Comparison of ENCODE assay signal across 8 cellular contexts in the genomic region with DNA sequence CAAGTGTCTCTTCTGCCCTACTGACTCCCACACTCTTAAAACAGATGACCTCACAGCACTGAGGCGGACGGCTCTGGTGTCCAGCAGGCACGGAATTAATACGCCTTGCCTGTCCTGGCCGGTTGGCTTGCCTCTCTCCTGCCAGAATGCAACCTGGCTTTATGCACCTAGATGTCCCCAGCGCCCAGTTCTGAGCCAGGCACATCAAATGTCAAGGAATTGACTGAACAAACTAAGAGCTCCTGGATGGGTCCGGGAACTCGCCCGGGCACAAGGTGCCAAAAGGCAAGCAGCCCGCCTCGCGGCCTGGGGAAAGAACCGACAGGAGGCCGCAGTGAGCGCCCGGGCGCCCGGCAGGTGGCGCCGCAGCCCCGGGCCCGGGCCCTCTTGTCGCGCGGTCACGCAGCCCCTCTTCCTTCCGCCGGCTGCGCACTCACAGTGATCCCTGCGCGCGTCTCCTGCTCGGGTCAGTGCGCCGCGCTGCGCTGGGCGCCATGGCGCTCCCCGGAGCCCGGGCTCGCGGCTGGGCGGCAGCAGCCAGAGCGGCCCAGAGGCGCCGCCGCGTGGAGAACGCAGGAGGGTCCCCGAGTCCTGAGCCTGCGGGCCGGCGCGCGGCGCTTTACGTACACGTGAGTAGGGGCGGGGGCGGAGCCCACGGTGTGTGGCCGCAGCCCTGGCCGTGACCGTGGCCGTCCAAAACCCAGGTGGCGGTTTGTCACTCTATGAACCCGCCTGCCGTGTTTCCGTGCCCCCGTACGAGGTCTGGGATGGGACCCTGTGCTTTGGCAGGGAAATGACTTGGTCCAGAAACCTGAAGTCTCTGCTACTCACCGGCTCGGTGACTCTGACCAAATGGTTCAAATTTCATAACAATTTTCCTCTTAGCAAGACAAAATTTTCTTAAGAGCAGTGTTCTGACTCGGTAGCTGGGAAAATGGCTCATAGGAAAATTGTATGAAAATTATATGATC. TPM values are rescaled to one million over a fixed set of nuclear protein-coding genes. Genes with fewer than 3 reads are reported as not detected.
DNase-seq lines count a peak whose midpoint lies in the region; ATAC-seq and TF ChIP-seq lines count a peak whose summit lies in the region.

Gene RSAD1, plus strand, starts transcription at position 470 of the 971 bp plus-strand sequence. Its CDS starts 25 bp downstream, at position 495.

- peak; percentile 95 for TF ChIP-seq POLR2A in right lobe of liver (IDR thresholded peaks at IDR 0.05)

- no peaks in the 10 kb centered on the region for H3K27me3 ChIP-seq in right lobe of liver

- H3K36me3 Mint-ChIP-seq in CD14-positive monocyte: peaks cover 8 to 22% of the 10 kb centered on the region in 2 donors

- H3K9me3 ChIP-seq in right lobe of liver: no peaks in the 10 kb centered on the region

- peaks cover 0 to 57% (median 19%) of the 10 kb centered on the region in 4 donors for H3K4me1 ChIP-seq in right lobe of liver

- peak within 1 kb of the TSS; percentile 67 to 94 (median 84) for H3K27ac Mint-ChIP-seq in CD14-positive monocyte

- DNase-seq in CD14-positive monocyte (ENCODE audit: low spot score): peak; percentile 78
- DNase-seq in NCI-H526 (lab: John Stamatoyannopoulos, UW): peak; percentile 80 to 97
- DNase-seq in activated CD4-positive, alpha-beta T cell treated with anti-CD3 and anti-CD28 coated beads, Interleukin-2, amount 50 U/mL, for 24 hours (ENCODE audit: low read depth in 1 of 2, low spot score in 1 of 2): peak; percentile 75 to 80
- peak; percentile 81 to 92 for DNase-seq in dermis microvascular lymphatic vessel endothelial cell (ENCODE audit: low read depth in 2 of 2)
- peak; percentile 90 to 93 (median 91) for DNase-seq in right lobe of liver
- peak; percentile 82 to 83 for DNase-seq in stimulated activated CD4-positive, alpha-beta T cell treated with anti-CD3 and anti-CD28 coated beads, Interleukin-4, amount 100 ng/mL, for 4 hours

- TF ChIP-seq CTCF in CD14-positive monocyte (IDR thresholded peaks at IDR 0.05) (peak; percentile 81), right lobe of liver (IDR thresholded peaks at IDR 0.05) (peak; percentile 90 to 97 (median 97))

- H3K4me3 ChIP-seq in right lobe of liver: peak within 1 kb of the TSS; percentile 65 to 69 (median 66)

- H3K36me3 ChIP-seq in right lobe of liver: peaks cover 0 to 6% (median 0%) of the 10 kb centered on the region in 4 donors

- H3K4me1 Mint-ChIP-seq in CD14-positive monocyte: peaks cover 33% of the 10 kb centered on the region

- peaks cover 0 to 20% (median 19%) of the 10 kb centered on the region in 3 donors for H3K27me3 Mint-ChIP-seq in CD14-positive monocyte (ENCODE audit: low read depth in 3 of 3)

- peaks cover 0 to 6% (median 0%) of the 10 kb centered on the region in 7 donors for H3K9me3 Mint-ChIP-seq in CD14-positive monocyte

- under 1% methylated on average over 27 of the region's 75 CpGs for WGBS in right lobe of liver (ENCODE audit: insufficient coverage, low coverage, low lambda C conversion rate, missing lambda C conversion rate)

- H3K4me3 Mint-ChIP-seq in CD14-positive monocyte: peak within 1 kb of the TSS; percentile 80 to 87

- H3K27ac ChIP-seq in right lobe of liver: peak within 1 kb of the TSS; percentile 83 to 89 (median 87)

- intact Hi-C loops in CD14-positive monocyte (cut with micrococcal nuclease) (no loop called here), right lobe of liver (cut with DNase I) (loop anchor here in 1 of 2 donors (5.0 kb wide), 1 partner anchor 51 kb away; the partner anchor contains the start of gene ACSF2)

- ATAC-seq in GM19328 (IDR thresholded peaks at IDR 0.05; ENCODE audit: unreplicated experiment) (peak; percentile 94), HG03469 (IDR thresholded peaks at IDR 0.05; ENCODE audit: unreplicated experiment) (peak; percentile 77), right lobe of liver (peak; percentile 70 to 82 (median 76))

RNA-seq across cellular contexts. Expression of gene RSAD1, which starts in this region (rescaled TPM):
- 10 to 100 TPM; 20.6 to 21.2 TPM for polyA plus RNA-seq in CD14-positive monocyte
- total RNA-seq in dermis microvascular lymphatic vessel endothelial cell (12.5 and 16.3 TPM in 2 replicates), right lobe of liver (10 to 100 TPM; 17.9 to 26.6 (median 23.4) TPM)

Comparison
In these comparisons a context has a peak if more than half of its experiments do, and no peak if none do; other contexts are left out.
1. Peak in every context shown above with its lines: DNase-seq, ATAC-seq, H3K4me3 ChIP-seq and H3K27ac ChIP-seq.